ENCODE assay signal across 18 cellular contexts in genomic region chr17:57971572-57971971, GRCh38. TPM values are rescaled to one million over a fixed set of nuclear protein-coding genes. Genes with fewer than 3 reads are reported as not detected.
A peak's percentile ranks its signal among the peaks of the same experiment; 100 is the strongest.
DNase-seq lines count a peak whose midpoint lies in the region; ATAC-seq and TF ChIP-seq lines count a peak whose summit lies in the region.
"Had no signal": no experiment of that assay in that cellular context is flagged by ENCODE, and none has a peak within 500 bp of the region (broad histone marks: within the 10 kb centered on the region; RNA-seq: fewer than 3 reads in every experiment).

No MANE protein-coding gene starts in this region.

- no peak overlapping the region for H3K4me3 Mint-ChIP-seq in mesothelial cell of epicardium

- H3K4me1 Mint-ChIP-seq in mesothelial cell of epicardium = peaks cover 9% of the 10 kb centered on the region

- TF ChIP-seq EP300 in ovary (IDR thresholded peaks at IDR 0.05) = no peak

- no peaks in the 10 kb centered on the region for H3K9me3 ChIP-seq in left ventricle myocardium inferior (replicated peaks)
- no peaks in the 10 kb centered on the region for H3K9me3 ChIP-seq in ovary
- H3K9me3 ChIP-seq in aorta (ENCODE audit: control insufficient read depth, low read length) = no peaks in the 10 kb centered on the region
- H3K9me3 ChIP-seq: HAP-1 had no signal

- H3K4me3 ChIP-seq in left ventricle myocardium inferior (no peak overlapping the region), dorsolateral prefrontal cortex (no peak overlapping the region), ovary (no peak overlapping the region), aorta (ENCODE audit: low read length in 2 of 2) (no peak overlapping the region)
- H3K4me3 ChIP-seq: HAP-1 had no signal

- H3K36me3 ChIP-seq in left ventricle myocardium inferior (peaks cover 46% of the 10 kb centered on the region), ovary (no peaks in the 10 kb centered on the region), aorta (ENCODE audit: control insufficient read depth in 1 of 2, insufficient read depth in 2 of 2, low read length in 1 of 2) (peaks cover under 1 to 3% of the 10 kb centered on the region in 2 donors)

- no peaks in the 10 kb centered on the region for H3K27me3 Mint-ChIP-seq in mesothelial cell of epicardium (ENCODE audit: low read depth)

- H3K4me1 ChIP-seq in left ventricle myocardium inferior (peaks cover 54% of the 10 kb centered on the region), ovary (ENCODE audit: insufficient read depth) (peaks cover 2% of the 10 kb centered on the region), aorta (ENCODE audit: control insufficient read depth in 1 of 2, insufficient read depth in 2 of 2, low read length in 2 of 2) (no peaks in the 10 kb centered on the region)
- H3K4me1 ChIP-seq: HAP-1 had no signal

- H3K27me3 ChIP-seq in left ventricle myocardium inferior (ENCODE audit: low read depth) = no peaks in the 10 kb centered on the region
- no peaks in the 10 kb centered on the region for H3K27me3 ChIP-seq in dorsolateral prefrontal cortex
- no peaks in the 10 kb centered on the region for H3K27me3 ChIP-seq in ovary
- H3K27me3 ChIP-seq in aorta (ENCODE audit: control insufficient read depth in 1 of 2, insufficient read depth in 2 of 2, low read length in 1 of 2) = no peaks in the 10 kb centered on the region

- peak overlapping the region; percentile 13 for H3K27ac Mint-ChIP-seq in mesothelial cell of epicardium

- no peak for ATAC-seq in Right ventricle myocardium inferior
- no peak for ATAC-seq in aorta (ENCODE audit: low FRiP score)

- TF ChIP-seq CTCF in left ventricle myocardium inferior (IDR thresholded peaks at IDR 0.05; ENCODE audit: borderline replicate concordance) (no peak), dorsolateral prefrontal cortex (IDR thresholded peaks at IDR 0.05 in 54 of 56, conservative IDR thresholded peaks at IDR 0.05 in 2 of 56; ENCODE audit: low read depth in 1 of 56, partially characterized antibody in 56 of 56) (no peak), mesothelial cell of epicardium (IDR thresholded peaks at IDR 0.05; ENCODE audit: unreplicated experiment) (no peak), ovary (IDR thresholded peaks at IDR 0.05) (no peak)

- no peak for DNase-seq in left ventricle myocardium inferior
- no peak for DNase-seq in Right ventricle myocardium inferior (ENCODE audit: missing footprints)
- DNase-seq in dorsolateral prefrontal cortex = no peak
- DNase-seq in mesothelial cell of epicardium (ENCODE audit: low spot score in 2 of 2, unreplicated experiment in 2 of 2) = peak in 1 of 2 experiments; percentile 19
- no peak for DNase-seq in glomerular visceral epithelial cell (ENCODE audit: extremely low spot score)
- DNase-seq in ovary = no peak
- DNase-seq in aorta = no peak
- no peak for DNase-seq in NCI-H1417 treated with DMSO at 0.1 percent for 48 hours (lab: John Stamatoyannopoulos, UW)
- DNase-seq: DMS53, IMR-90, Kasumi-1, NCI-H1436 treated with DMSO at 0.1 percent for 48 hours, NCI-H2081 treated with DMSO at 0.1 percent for 48 hours, NCI-H226, NCI-H69, PC-3 had no signal

- intact Hi-C loops in left ventricle myocardium inferior (cut with micrococcal nuclease) = no loop called here
- intact Hi-C loops in Right ventricle myocardium inferior (cut with DNase I) = no loop called here
- intact Hi-C loops in dorsolateral prefrontal cortex (cut with DNase I) = no loop called here
- intact Hi-C loops in ovary (cut with DNase I) = no loop called here
- intact Hi-C loops in aorta (cut with DNase I) = no loop called here

- WGBS in ovary, 3 donors = 85 to 86% (median 85%) methylated on average over 10 of the region's 10 CpGs
- WGBS in aorta, 2 donors = 77 to 79% methylated on average over 10 of the region's 10 CpGs

- H3K9me3 Mint-ChIP-seq in mesothelial cell of epicardium = no peaks in the 10 kb centered on the region

- TF ChIP-seq POLR2A in ovary (IDR thresholded peaks at IDR 0.05) = no peak

- H3K27ac ChIP-seq in left ventricle myocardium inferior (replicated peaks) = peak overlapping the region; percentile 49
- peak overlapping the region in 30 of 59 donors; percentile 0 to 99 (median 46) for H3K27ac ChIP-seq in dorsolateral prefrontal cortex
- H3K27ac ChIP-seq in ovary = no peak overlapping the region
- H3K27ac ChIP-seq in aorta (ENCODE audit: low read depth in 1 of 2, low read length in 2 of 2) = no peak overlapping the region
- H3K27ac ChIP-seq: C4-2B had no signal

- peaks cover 24% of the 10 kb centered on the region for H3K36me3 Mint-ChIP-seq in mesothelial cell of epicardium

RNA-seq across cellular contexts. Expression of gene CUEDC1, which starts 16.4 kb away (rescaled TPM):
- total RNA-seq in left ventricle myocardium inferior (43.2 TPM), Right ventricle myocardium inferior (49.1 TPM), dorsolateral prefrontal cortex (100 to 1,000 TPM in 1 of 120 experiments, 10 to 100 TPM in 119; 17.3 to 105 (median 33.6) TPM), mesothelial cell of epicardium (37.0 to 38.7 TPM (median 37.8 TPM) in 3 replicates), ovary (10 to 100 TPM in 6 of 7 donors, 1 to 10 TPM in 1; 6.7 to 30.2 (median 22.9) TPM), aorta (10 to 100 TPM; 42.9 to 43.6 TPM)
- polyA plus RNA-seq in ovary (10 to 100 TPM; 14.2 to 18.6 TPM), aorta (10 to 100 TPM; 25.4 to 26.7 TPM)

RNA-seq across cellular contexts. Expression of gene VEZF1, which starts 16.5 kb away (rescaled TPM):
- total RNA-seq in left ventricle myocardium inferior = 77.2 TPM
- 74.2 TPM for total RNA-seq in Right ventricle myocardium inferior
- 100 to 1,000 TPM in 1 of 120 experiments, 10 to 100 TPM in 119; 29.6 to 117 (median 50.6) TPM for total RNA-seq in dorsolateral prefrontal cortex
- total RNA-seq in mesothelial cell of epicardium = 80.6 to 84.9 TPM (median 82.5 TPM) in 3 replicates
- total RNA-seq in ovary = 10 to 100 TPM; 58.6 to 83.5 (median 72.4) TPM
- polyA plus RNA-seq in ovary = 10 to 100 TPM; 31.6 to 70.2 TPM
- total RNA-seq in aorta = 10 to 100 TPM; 57.3 to 59.8 TPM
- 10 to 100 TPM; 21.2 to 27.7 TPM for polyA plus RNA-seq in aorta

RNA-seq across cellular contexts. Expression of gene SRSF1, which starts 35.5 kb away (rescaled TPM):
- total RNA-seq in left ventricle myocardium inferior = 92.4 TPM
- 92.8 TPM for total RNA-seq in Right ventricle myocardium inferior
- total RNA-seq in dorsolateral prefrontal cortex = 100 to 1,000 TPM; 111 to 191 (median 137) TPM
- total RNA-seq in mesothelial cell of epicardium = 258 to 267 TPM (median 264 TPM) in 3 replicates
- total RNA-seq in ovary = 100 to 1,000 TPM in 6 of 7 donors, 10 to 100 TPM in 1; 89.8 to 184 (median 159) TPM
- polyA plus RNA-seq in ovary = 100 to 1,000 TPM in 1 of 2 donors, 10 to 100 TPM in 1; 77.8 to 157 TPM
- total RNA-seq in aorta = 100 to 1,000 TPM; 138 to 147 TPM
- 100 to 1,000 TPM in 1 of 2 donors, 10 to 100 TPM in 1; 84.5 to 102 TPM for polyA plus RNA-seq in aorta

Comparison
In these comparisons a context has a peak if more than half of its experiments do, and no peak if none do; other contexts are left out.
1. H3K27ac ChIP-seq: peak in left ventricle myocardium inferior (single experiment) and dorsolateral prefrontal cortex (30 of 59); none in ovary (0 of 2) and aorta (0 of 2).